10 cellular contexts compared by ENCODE assay signal in the genomic region with DNA sequence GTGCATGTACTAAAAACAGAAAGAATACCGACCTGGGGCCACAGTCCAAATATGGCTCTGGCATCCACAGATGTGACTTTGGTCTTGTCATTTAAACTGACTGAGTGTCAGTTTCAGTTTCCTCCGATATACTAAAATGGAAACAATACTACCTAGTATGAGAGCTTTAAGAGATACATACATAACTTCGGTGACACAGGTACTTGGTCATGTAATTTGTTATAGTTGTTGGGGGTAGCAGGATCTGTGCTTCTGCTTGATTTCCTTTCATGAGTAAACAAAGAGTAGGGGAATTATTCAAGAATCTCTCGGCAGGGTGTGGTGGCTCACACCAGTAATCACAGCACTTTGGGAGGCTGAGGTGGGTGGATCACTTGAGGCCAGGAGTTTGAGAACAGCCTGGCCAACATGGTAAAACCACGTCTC. TPM values are rescaled to one million over a fixed set of nuclear protein-coding genes. Genes with fewer than 3 reads are reported as not detected.
DNase-seq lines count a peak whose midpoint lies in the region; ATAC-seq, FAIRE-seq and TF ChIP-seq lines count a peak whose summit lies in the region.
"Had no signal": no experiment of that assay in that cellular context is flagged by ENCODE, and none has a peak within 500 bp of the region (broad histone marks: within the 10 kb centered on the region; RNA-seq: fewer than 3 reads in every experiment).

No MANE protein-coding gene starts in this region.

- H2BK15ac ChIP-seq in H9 (ENCODE audit: low read depth, low read length) = no peak overlapping the region

- peak; percentile 86 to 90 for ATAC-seq in natural killer cell treated with Interleukin-12 subunit alpha and Interleukin-12 subunit beta and Interleukin-15 and Interleukin-18, amount 100 ng/mL, for 72 hours
- ATAC-seq: Right ventricle myocardium inferior had no signal

- FAIRE-seq in RCC 7860 (lab: Jason Lieb, UNC) = no peak

- no peaks in the 10 kb centered on the region for H3K27me3 Mint-ChIP-seq in H9 (ENCODE audit: low read depth)
- H3K27me3 Mint-ChIP-seq in natural killer cell treated with Interleukin-12 subunit alpha and Interleukin-12 subunit beta and Interleukin-15 and Interleukin-18, amount 100 ng/mL, for 72 hours = no peaks in the 10 kb centered on the region

- H3K14ac ChIP-seq in H9 (ENCODE audit: insufficient read depth, low read length) = no peak overlapping the region

- H4K20me1 ChIP-seq in H9 (ENCODE audit: control insufficient read depth, insufficient read depth, insufficient read length) = no peaks in the 10 kb centered on the region
- H4K20me1 ChIP-seq in Karpas-422 (ENCODE audit: insufficient read depth, low read depth, low read length) = peaks cover 26% of the 10 kb centered on the region

- H4K5ac ChIP-seq in H9 (ENCODE audit: insufficient read length, low read depth, low read length) = no peak overlapping the region

- no peak overlapping the region for H3K9ac ChIP-seq in H9 (ENCODE audit: extremely low read depth, insufficient read length, low read length)
- peak overlapping the region; percentile 0; the same call in 1 of the 2 replicates for H3K9ac ChIP-seq in Karpas-422 (ENCODE audit: low read length)

- H3K36me3 Mint-ChIP-seq in H9 (ENCODE audit: insufficient read depth in 1 of 3, low read depth in 3 of 3) = peaks cover 10 to 21% (median 18%) of the 10 kb centered on the region in 3 experiments
- H3K36me3 Mint-ChIP-seq in natural killer cell treated with Interleukin-12 subunit alpha and Interleukin-12 subunit beta and Interleukin-15 and Interleukin-18, amount 100 ng/mL, for 72 hours = peaks cover under 1% of the 10 kb centered on the region

- H3K4ac ChIP-seq in H9 (ENCODE audit: low read depth, low read length) = no peak overlapping the region

- no peak overlapping the region for H2BK20ac ChIP-seq in H9 (ENCODE audit: low read depth, low read length, poor library complexity, severe bottlenecking)

- peak overlapping the region; percentile 4 to 74 (median 53); a peak in 4 of 7 replicates for H3K27ac Mint-ChIP-seq in H9
- peak overlapping the region; percentile 92 to 93 for H3K27ac Mint-ChIP-seq in natural killer cell treated with Interleukin-12 subunit alpha and Interleukin-12 subunit beta and Interleukin-15 and Interleukin-18, amount 100 ng/mL, for 72 hours

- H3K27ac ChIP-seq in H9 (ENCODE audit: insufficient read length, low read depth, low read length) (no peak overlapping the region), Karpas-422 (ENCODE audit: low read length) (peak overlapping the region; percentile 90)

- H3K9me3 ChIP-seq in H9 (ENCODE audit: control insufficient read depth, low read depth, low read length) = no peaks in the 10 kb centered on the region
- no peaks in the 10 kb centered on the region for H3K9me3 ChIP-seq in Karpas-422 (ENCODE audit: low read length)

- H3K79me1 ChIP-seq in H9 (ENCODE audit: insufficient read depth, low read depth, low read length, poor library complexity, severe bottlenecking) = no peaks in the 10 kb centered on the region

- H3K79me2 ChIP-seq in H9 (ENCODE audit: insufficient read depth, low read length) (peaks cover 8% of the 10 kb centered on the region; the same call in 1 of the 2 replicates), Karpas-422 (ENCODE audit: low read length) (peaks cover 93% of the 10 kb centered on the region)

- no peaks in the 10 kb centered on the region for H3K9me2 ChIP-seq in Karpas-422 (replicated peaks; ENCODE audit: insufficient read depth, low read length)

- no peak overlapping the region for H4K91ac ChIP-seq in H9 (ENCODE audit: insufficient read length, low read depth, low read length)

- no peaks in the 10 kb centered on the region for H3K9me3 Mint-ChIP-seq in H9
- H3K9me3 Mint-ChIP-seq in natural killer cell treated with Interleukin-12 subunit alpha and Interleukin-12 subunit beta and Interleukin-15 and Interleukin-18, amount 100 ng/mL, for 72 hours = no peaks in the 10 kb centered on the region

- no peak overlapping the region for H3K56ac ChIP-seq in H9 (ENCODE audit: insufficient read length, low read depth, low read length)

- no peak for TF ChIP-seq CTCF in H9 (conservative IDR thresholded peaks at IDR 0.05)

- no peak overlapping the region for H2BK5ac ChIP-seq in H9 (ENCODE audit: insufficient read length, low read length)

- H4K8ac ChIP-seq in H9 (replicated peaks; ENCODE audit: insufficient read length, low read depth, low read length) = no peak overlapping the region

- no peak overlapping the region for H3K23ac ChIP-seq in H9 (ENCODE audit: insufficient read length, low read depth, low read length)

- peaks cover 12% of the 10 kb centered on the region for H3K36me3 ChIP-seq in Karpas-422 (ENCODE audit: insufficient read depth, low read length)

- H3K4me3 ChIP-seq in Karpas-422 (ENCODE audit: low read length) = no peak overlapping the region

- no peak overlapping the region for H3K4me3 Mint-ChIP-seq in H9
- H3K4me3 Mint-ChIP-seq in natural killer cell treated with Interleukin-12 subunit alpha and Interleukin-12 subunit beta and Interleukin-15 and Interleukin-18, amount 100 ng/mL, for 72 hours = peak overlapping the region; percentile 88

- H2AK5ac ChIP-seq in H9 (ENCODE audit: insufficient read length, low read length) = no peak overlapping the region

- no peak overlapping the region for H2BK120ac ChIP-seq in H9 (ENCODE audit: low read depth, low read length, poor library complexity, severe bottlenecking)

- peaks cover 64 to 75% of the 10 kb centered on the region in 2 experiments for H3K4me1 Mint-ChIP-seq in H9
- peaks cover 46 to 67% of the 10 kb centered on the region in 2 donors for H3K4me1 Mint-ChIP-seq in natural killer cell treated with Interleukin-12 subunit alpha and Interleukin-12 subunit beta and Interleukin-15 and Interleukin-18, amount 100 ng/mL, for 72 hours (ENCODE audit: low read depth in 2 of 2)

- WGBS in H9 (ENCODE audit: extremely low coverage, insufficient read length, low lambda C conversion rate) = no CpG with 5 or more reads among the region's 5 CpGs

- peaks cover 9% of the 10 kb centered on the region for H3K4me1 ChIP-seq in H9 (ENCODE audit: insufficient read depth, low read length)
- peaks cover 84% of the 10 kb centered on the region for H3K4me1 ChIP-seq in Karpas-422 (ENCODE audit: low read length)

- H3K4me2 ChIP-seq in H9 (ENCODE audit: insufficient read depth, insufficient read length, low read length) (no peak overlapping the region), Karpas-422 (ENCODE audit: low read depth, low read length, poor library complexity, severe bottlenecking) (peak overlapping the region; percentile 1)

- no peak overlapping the region for H3K18ac ChIP-seq in H9 (ENCODE audit: insufficient read length, low read depth, low read length)

- no peak overlapping the region for H3T11ph ChIP-seq in H9 (ENCODE audit: low read length)

- H3K27me3 ChIP-seq in H9 (ENCODE audit: insufficient read depth, low read length) (no peaks in the 10 kb centered on the region), Karpas-422 (ENCODE audit: low read length) (no peaks in the 10 kb centered on the region)

- DNase-seq in NOMO-1 treated with DMSO at 0.1 percent for 48 hours (lab: John Stamatoyannopoulos, UW; ENCODE audit: unreplicated experiment) (peak; percentile 50), NOMO-1 treated with dmso at 0.1 percent for 144 hours (lab: John Stamatoyannopoulos, UW; ENCODE audit: unreplicated experiment) (no peak), H9 (no peak), Karpas-422 (no peak), DMS153 (lab: John Stamatoyannopoulos, UW) (no peak), NCI-H1092 (lab: John Stamatoyannopoulos, UW) (no peak), RCC 7860 (ENCODE audit: low spot score) (no peak)
- DNase-seq in natural killer cell treated with Interleukin-12 subunit alpha and Interleukin-12 subunit beta and Interleukin-15 and Interleukin-18, amount 100 ng/mL, for 72 hours (ENCODE audit: low spot score) = no peak
- DNase-seq: 8988T had no signal

- H3K23me2 ChIP-seq in H9 (ENCODE audit: insufficient read length, low read depth, low read length, poor library complexity, severe bottlenecking) = no peaks in the 10 kb centered on the region

- H2BK12ac ChIP-seq in H9 (ENCODE audit: insufficient read length, low read depth, low read length) = no peak overlapping the region

- H2AFZ ChIP-seq in H9 (ENCODE audit: low read length) (no peak overlapping the region), Karpas-422 (ENCODE audit: low read length) (no peak overlapping the region)

RNA-seq across cellular contexts. Expression of a gene that starts 32.1 kb away (rescaled TPM):
- total RNA-seq in H9 (2021) = 39.3 and 39.4 TPM in 2 replicates
- 63.4 and 126 TPM in 2 replicates for total RNA-seq in Karpas-422 (2014; rRNA removed; shearing (Covaris generic); ENCODE audit: low replicate concordance)
- total RNA-seq in natural killer cell treated with Interleukin-12 subunit alpha and Interleukin-12 subunit beta and Interleukin-15 and Interleukin-18, amount 100 ng/mL, for 72 hours = 10 to 100 TPM; 28.8 to 31.9 TPM
